Comparison of ENCODE assay signal across 8 cellular contexts in genomic region chrX:1582686-1583437, GRCh38. TPM values are rescaled to one million over a fixed set of nuclear protein-coding genes. Genes with fewer than 3 reads are reported as not detected.
DNase-seq lines count a peak whose midpoint lies in the region; ATAC-seq lines count a peak whose summit lies in the region.

No MANE protein-coding gene starts in this region.

- no peak overlapping the region for H3K27ac ChIP-seq in mesenchymal stem cell (ENCODE audit: low read length, poor library complexity, severe bottlenecking)

- no peak overlapping the region for H2BK15ac ChIP-seq in mesenchymal stem cell (ENCODE audit: low read depth, poor library complexity, severe bottlenecking)

- H3K4me3 Mint-ChIP-seq in activated CD8-positive, alpha-beta memory T cell treated with anti-CD3 and anti-CD28 coated beads, Interleukin-2, amount 10 ng/mL, durations not matched to agents 7 days and 5 days, result peak overlapping the region; percentile 47

- no peak overlapping the region for H3K9ac ChIP-seq in mesenchymal stem cell (ENCODE audit: low read length)

- H2BK12ac ChIP-seq in mesenchymal stem cell (ENCODE audit: low read length in 2 of 2), result no peak overlapping the region

- H3K23ac ChIP-seq in mesenchymal stem cell (ENCODE audit: low read length in 2 of 2), result no peak overlapping the region

- DNase-seq in EH (ENCODE audit: low read depth) (peak; percentile 59), NCI-H2196 (lab: John Stamatoyannopoulos, UW; ENCODE audit: unreplicated experiment) (peak; percentile 42), mesenchymal stem cell (peak; percentile 76), NCI-H1694 treated with DMSO at 0.1 percent for 48 hours (lab: John Stamatoyannopoulos, UW) (no peak), putamen (ENCODE audit: low spot score) (no peak)
- DNase-seq in activated CD8-positive, alpha-beta memory T cell treated with anti-CD3 and anti-CD28 coated beads, Interleukin-2, amount 10 ng/mL, durations not matched to agents 7 days and 5 days, result peak; percentile 90

- H3K79me1 ChIP-seq in mesenchymal stem cell (replicated peaks; ENCODE audit: low read length, poor library complexity, severe bottlenecking), result no peaks in the 10 kb centered on the region

- no peak overlapping the region for H2BK5ac ChIP-seq in mesenchymal stem cell (ENCODE audit: low read depth, low read length, poor library complexity, severe bottlenecking)

- peak; percentile 84 for ATAC-seq in GM21529 (IDR thresholded peaks at IDR 0.05; ENCODE audit: unreplicated experiment)
- ATAC-seq in activated CD8-positive, alpha-beta memory T cell treated with anti-CD3 and anti-CD28 coated beads, Interleukin-2, amount 10 ng/mL, durations not matched to agents 7 days and 5 days, result peak; percentile 93
- no peak for ATAC-seq in GM19023 (IDR thresholded peaks at IDR 0.05; ENCODE audit: unreplicated experiment)

- H4K91ac ChIP-seq in mesenchymal stem cell (ENCODE audit: low read length), result no peak overlapping the region

- no peak overlapping the region for H2AK5ac ChIP-seq in mesenchymal stem cell (ENCODE audit: low read length, severe bottlenecking)

- H3K27me3 ChIP-seq in mesenchymal stem cell (ENCODE audit: control insufficient read depth in 1 of 2, insufficient read depth in 1 of 2, low read length in 2 of 2), result peaks cover 0 to 3% of the 10 kb centered on the region in 2 experiments

- peaks cover 30% of the 10 kb centered on the region for H3K4me1 Mint-ChIP-seq in activated CD8-positive, alpha-beta memory T cell treated with anti-CD3 and anti-CD28 coated beads, Interleukin-2, amount 10 ng/mL, durations not matched to agents 7 days and 5 days

- H3K36me3 ChIP-seq in mesenchymal stem cell (ENCODE audit: control insufficient read depth in 1 of 2, insufficient read depth in 2 of 2, low read depth in 1 of 2, low read length in 2 of 2), result no peaks in the 10 kb centered on the region

- no peaks in the 10 kb centered on the region for H3K27me3 Mint-ChIP-seq in activated CD8-positive, alpha-beta memory T cell treated with anti-CD3 and anti-CD28 coated beads, Interleukin-2, amount 10 ng/mL, durations not matched to agents 7 days and 5 days

- no peak overlapping the region for H2BK120ac ChIP-seq in mesenchymal stem cell (ENCODE audit: low read depth, low read length)

- H3K9me3 ChIP-seq in mesenchymal stem cell (ENCODE audit: control insufficient read depth, low read length), result no peaks in the 10 kb centered on the region

- H3K14ac ChIP-seq in mesenchymal stem cell (ENCODE audit: low read length in 2 of 2), result no peak overlapping the region

- WGBS in mesenchymal stem cell, result 53% methylated on average over 27 of the region's 27 CpGs

- H3K36me3 Mint-ChIP-seq in activated CD8-positive, alpha-beta memory T cell treated with anti-CD3 and anti-CD28 coated beads, Interleukin-2, amount 10 ng/mL, durations not matched to agents 7 days and 5 days, result no peaks in the 10 kb centered on the region

- H3K4me2 ChIP-seq in mesenchymal stem cell (ENCODE audit: low read length, poor library complexity, severe bottlenecking), result no peak overlapping the region

- peak overlapping the region; percentile 36 for H4K8ac ChIP-seq in mesenchymal stem cell (ENCODE audit: low read length)

- H3K4me1 ChIP-seq in mesenchymal stem cell (ENCODE audit: control insufficient read depth, insufficient read depth, low read depth, low read length), result peaks cover 3% of the 10 kb centered on the region

- no peaks in the 10 kb centered on the region for H3K9me3 Mint-ChIP-seq in activated CD8-positive, alpha-beta memory T cell treated with anti-CD3 and anti-CD28 coated beads, Interleukin-2, amount 10 ng/mL, durations not matched to agents 7 days and 5 days (ENCODE audit: low read depth)

- H3K18ac ChIP-seq in mesenchymal stem cell (ENCODE audit: low read depth in 1 of 2, low read length in 2 of 2), result no peak overlapping the region

- H3K4me3 ChIP-seq in mesenchymal stem cell (ENCODE audit: insufficient read depth in 1 of 2, low read depth in 1 of 2, low read length in 2 of 2), result no peak overlapping the region

- CTCF ChIA-PET in activated CD8-positive, alpha-beta memory T cell treated with anti-CD3 and anti-CD28 coated beads, Interleukin-2, amount 10 ng/mL, durations not matched to agents 7 days and 5 days (lab: Charles Lee), result no interaction called here

- H3K27ac Mint-ChIP-seq in activated CD8-positive, alpha-beta memory T cell treated with anti-CD3 and anti-CD28 coated beads, Interleukin-2, amount 10 ng/mL, durations not matched to agents 7 days and 5 days, result peak overlapping the region; percentile 69

- no peak overlapping the region for H2AFZ ChIP-seq in mesenchymal stem cell (ENCODE audit: low read depth, low read length)

- H3K4ac ChIP-seq in mesenchymal stem cell (ENCODE audit: low read depth in 1 of 2, low read length in 2 of 2), result no peak overlapping the region

RNA-seq across cellular contexts. Expression of gene AKAP17A, which starts 8.5 kb away (rescaled TPM):
- 10 to 100 TPM; 83.9 to 88.8 TPM for total RNA-seq in activated CD8-positive, alpha-beta memory T cell treated with anti-CD3 and anti-CD28 coated beads, Interleukin-2, amount 10 ng/mL, durations not matched to agents 7 days and 5 days
- 24.2 TPM for polyA plus RNA-seq in mesenchymal stem cell (2013, experiment 1 of 2)
- 23.7 TPM for polyA plus RNA-seq in mesenchymal stem cell (2013, experiment 2 of 2)

RNA-seq across cellular contexts. Expression of gene ASMT, which starts 32.0 kb away (rescaled TPM):
- total RNA-seq in activated CD8-positive, alpha-beta memory T cell treated with anti-CD3 and anti-CD28 coated beads, Interleukin-2, amount 10 ng/mL, durations not matched to agents 7 days and 5 days, result 1 to 10 TPM; 1.2 to 5.0 TPM
- polyA plus RNA-seq in mesenchymal stem cell (2013, experiment 1 of 2), result 0.04 TPM
- 0.04 TPM for polyA plus RNA-seq in mesenchymal stem cell (2013, experiment 2 of 2)

RNA-seq across cellular contexts. Expression of gene P2RY8, which starts 45.9 kb away (rescaled TPM):
- total RNA-seq in activated CD8-positive, alpha-beta memory T cell treated with anti-CD3 and anti-CD28 coated beads, Interleukin-2, amount 10 ng/mL, durations not matched to agents 7 days and 5 days, result 100 to 1,000 TPM in 1 of 2 experiments, 10 to 100 TPM in 1; 82.4 to 109 TPM
- polyA plus RNA-seq in mesenchymal stem cell (2013, experiment 1 of 2), result not detected
- polyA plus RNA-seq in mesenchymal stem cell (2013, experiment 2 of 2), result not detected

Comparison
In these comparisons a context has a peak if more than half of its experiments do, and no peak if none do; other contexts are left out.
1. DNase-seq: peak in EH (single experiment), NCI-H2196 (single experiment), activated CD8-positive, alpha-beta memory T cell treated with anti-CD3 and anti-CD28 coated beads, Interleukin-2, amount 10 ng/mL, durations not matched to agents 7 days and 5 days (single experiment) and mesenchymal stem cell (single experiment); none in NCI-H1694 treated with DMSO at 0.1 percent for 48 hours (single experiment) and putamen (single experiment).